Comparison of ENCODE assay signal across 17 cellular contexts in the genomic region with DNA sequence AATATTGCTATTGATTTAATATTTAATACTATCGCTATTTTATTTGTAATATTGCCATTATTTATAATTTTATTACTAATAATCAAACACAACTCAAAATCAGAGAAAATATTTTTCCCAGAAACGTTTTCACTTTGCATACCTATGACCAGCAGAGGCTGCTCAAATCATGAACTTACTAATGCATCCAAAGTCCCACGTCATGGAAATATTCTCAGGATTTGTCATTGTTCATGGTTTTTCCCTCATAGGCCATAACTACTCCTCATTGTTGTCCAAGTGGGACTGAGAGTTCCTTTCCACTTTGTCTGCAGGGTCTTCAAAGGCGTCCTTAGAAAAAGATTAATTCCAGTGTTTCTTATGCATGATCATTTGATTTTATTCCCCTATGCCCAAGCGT.
DNase-seq lines count a peak whose midpoint lies in the region; ATAC-seq and TF ChIP-seq lines count a peak whose summit lies in the region.
"Had no signal": no experiment of that assay in that cellular context is flagged by ENCODE, and none has a peak within 500 bp of the region (broad histone marks: within the 10 kb centered on the region; RNA-seq: fewer than 3 reads in every experiment).

No MANE protein-coding gene starts in this region.

- H3K36me3 ChIP-seq in vagina = no peaks in the 10 kb centered on the region
- H3K36me3 ChIP-seq: ascending aorta had no signal

- peak; percentile 69 for ATAC-seq in omental fat pad (ENCODE audit: low FRiP score)
- ATAC-seq: Right ventricle myocardium inferior had no signal

- no peak overlapping the region for H3K27ac ChIP-seq in vagina
- H3K27ac ChIP-seq: ascending aorta, epithelial cell of prostate, HL-60 had no signal

- no peak for TF ChIP-seq POLR2A in vagina (IDR thresholded peaks at IDR 0.05)

- no peaks in the 10 kb centered on the region for H3K9me3 ChIP-seq in vagina
- H3K9me3 ChIP-seq: ascending aorta had no signal

- no peaks in the 10 kb centered on the region for H3K27me3 ChIP-seq in vagina
- H3K27me3 ChIP-seq: ascending aorta had no signal

- TF ChIP-seq CTCF in LNCAP (IDR thresholded peaks at IDR 0.05) (peak; percentile 11; the same call in 1 of the 2 replicates), choroid plexus epithelial cell (conservative IDR thresholded peaks at IDR 0.05; ENCODE audit: low read depth, low read length) (peak; percentile 49), omental fat pad (IDR thresholded peaks at IDR 0.05) (no peak), vagina (IDR thresholded peaks at IDR 0.05) (peak in 1 of 3 experiments; percentile 15)

- H3K4me3 ChIP-seq in choroid plexus epithelial cell (ENCODE audit: low read depth, low read length) (no peak overlapping the region), vagina (no peak overlapping the region)
- H3K4me3 ChIP-seq: ascending aorta had no signal

- DNase-seq in Daoy (ENCODE audit: low read depth) (peak; percentile 13), choroid plexus epithelial cell (ENCODE audit: low read depth) (peak; percentile 86), omental fat pad (ENCODE audit: low spot score) (no peak), vagina (ENCODE audit: extremely low spot score in 2 of 2) (no peak), anterior cingulate cortex (lab: John Stamatoyannopoulos, UW) (no peak), NCI-H2196 (lab: John Stamatoyannopoulos, UW; ENCODE audit: unreplicated experiment) (no peak), Ammon's horn (ENCODE audit: low spot score) (no peak)
- DNase-seq: activated B cell treated with CpG ODN at 0.5 μM for 24 hours, midbrain, NCI-H1048, NCI-H510A treated with DMSO at 0.1 percent for 48 hours, substantia nigra had no signal

- intact Hi-C loops in vagina (cut with DNase I) = no loop called here

- no peaks in the 10 kb centered on the region for H3K4me1 ChIP-seq in vagina
- H3K4me1 ChIP-seq: ascending aorta had no signal

Comparison
In these comparisons a context has a peak if more than half of its experiments do, and no peak if none do; other contexts are left out.
1. DNase-seq: peak in Daoy (single experiment) and choroid plexus epithelial cell (single experiment); none in omental fat pad (single experiment), vagina (0 of 2), anterior cingulate cortex (0 of 58), NCI-H2196 (single experiment) and Ammon's horn (single experiment).
2. CTCF ChIP-seq: peak in LNCAP (single experiment) and choroid plexus epithelial cell (single experiment); none in omental fat pad (0 of 3).